29 cellular contexts compared by ENCODE assay signal in the genomic region with DNA sequence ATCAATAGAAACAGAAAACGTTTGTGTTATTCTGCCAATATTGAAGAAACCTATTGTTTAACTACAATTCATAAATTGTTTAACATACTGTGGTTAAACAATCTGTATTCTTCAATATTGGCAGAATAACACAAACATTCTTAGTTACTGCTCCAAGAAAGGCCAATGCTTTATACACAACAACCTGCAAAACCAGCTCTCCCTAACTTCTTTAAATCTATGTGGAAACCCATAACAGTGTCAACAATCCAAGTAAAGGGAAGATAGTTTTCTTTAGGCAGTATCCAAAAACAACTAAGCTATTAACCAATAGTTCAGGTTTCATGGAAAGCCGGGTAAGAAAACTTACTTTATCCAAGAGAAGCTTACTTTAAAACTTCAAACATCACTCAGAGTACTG. TPM values are rescaled to one million over a fixed set of nuclear protein-coding genes. Genes with fewer than 3 reads are reported as not detected.
"Had no signal": no experiment of that assay in that cellular context is flagged by ENCODE, and none has a peak within 500 bp of the region (broad histone marks: within the 10 kb centered on the region; RNA-seq: fewer than 3 reads in every experiment).

No MANE protein-coding gene starts in this region.

- H3K9me3 ChIP-seq: ascending aorta, esophagus muscularis mucosa, gastroesophageal sphincter, heart right ventricle had no signal

- H3K27me3 ChIP-seq: ascending aorta, foreskin keratinocyte, heart right ventricle had no signal

- H3K27ac ChIP-seq: ascending aorta, coronary artery, esophagus muscularis mucosa, foreskin keratinocyte, gastroesophageal sphincter, heart right ventricle had no signal

- H3K4me3 ChIP-seq: ascending aorta, coronary artery, esophagus muscularis mucosa, gastroesophageal sphincter, heart right ventricle had no signal

- H3K36me3 ChIP-seq: ascending aorta, esophagus muscularis mucosa, gastroesophageal sphincter, heart right ventricle had no signal

- DNase-seq: activated CD4-positive, alpha-beta memory T cell treated with anti-CD3 and anti-CD28 coated beads, Interleukin-2, amount 10 ng/mL, durations not matched to agents 7 days and 5 days; activated CD4-positive, alpha-beta T cell treated with anti-CD3 and anti-CD28 coated beads for 1 hour; activated CD4-positive, alpha-beta T cell treated with anti-CD3 and anti-CD28 coated beads for 4 hours; activated CD4-positive, alpha-beta T cell treated with anti-CD3 and anti-CD28 coated beads, Interleukin-2, amount 10 ng/mL, durations not matched to agents 7 days and 5 days; activated CD4-positive, alpha-beta T cell treated with anti-CD3 and anti-CD28 coated beads, Interleukin-2, amount 50 U/mL, for 4 hours; activated CD8-positive, alpha-beta memory T cell treated with anti-CD3 and anti-CD28 coated beads, Interleukin-2, amount 50 U/mL, for 48 hours; activated gamma-delta T cell; activated naive CD4-positive, alpha-beta T cell; activated naive CD4-positive, alpha-beta T cell treated with anti-CD3 and anti-CD28 coated beads, Interleukin-2, amount 10 ng/mL, durations not matched to agents 7 days and 5 days; activated naive CD8-positive, alpha-beta T cell treated with anti-CD3 and anti-CD28 coated beads, Interleukin-2, amount 10 ng/mL, durations not matched to agents 7 days and 5 days; activated T-cell treated with anti-CD3 and anti-CD28 coated beads for 4 hours; activated T-cell treated with anti-CD3 and anti-CD28 coated beads, Interleukin-2, amount 50 U/mL, for 24 hours; activated T-cell treated with anti-CD3 and anti-CD28 coated beads, Interleukin-2, amount 50 U/mL, for 72 hours; dermis blood vessel endothelial cell; effector CD4-positive, alpha-beta T cell; effector memory CD8-positive, alpha-beta T cell; erythroblast; foreskin keratinocyte; heart right ventricle; T-helper 2 cell had no signal

- H3K4me1 ChIP-seq: ascending aorta, esophagus muscularis mucosa, foreskin keratinocyte, gastroesophageal sphincter, heart right ventricle had no signal

- ATAC-seq: activated naive CD4-positive, alpha-beta T cell treated with anti-CD3 and anti-CD28 coated beads, Interleukin-2, amount 50 U/mL, for 72 hours; activated T-cell treated with anti-CD3 and anti-CD28 coated beads, Interleukin-2, amount 50 U/mL, for 72 hours; effector memory CD8-positive, alpha-beta T cell; foreskin keratinocyte; gastroesophageal sphincter; heart right ventricle; WTC11 had no signal

RNA-seq across cellular contexts. Expression of a gene that starts 33.5 kb away (rescaled TPM):
- total RNA-seq: activated CD4-positive, alpha-beta memory T cell treated with anti-CD3 and anti-CD28 coated beads, Interleukin-2, amount 10 ng/mL, durations not matched to agents 7 days and 5 days; activated CD4-positive, alpha-beta T cell treated with anti-CD3 and anti-CD28 coated beads, Interleukin-2, amount 10 ng/mL, durations not matched to agents 7 days and 5 days; activated naive CD4-positive, alpha-beta T cell treated with anti-CD3 and anti-CD28 coated beads, Interleukin-2, amount 50 U/mL, for 72 hours; activated naive CD8-positive, alpha-beta T cell treated with anti-CD3 and anti-CD28 coated beads, Interleukin-2, amount 10 ng/mL, durations not matched to agents 7 days and 5 days; activated T-cell treated with anti-CD3 and anti-CD28 coated beads, Interleukin-2, amount 50 U/mL, for 72 hours; bronchial epithelial cell; glomerular endothelial cell; T-helper 1 cell treated with Interleukin-12 subunit alpha and Interleukin-12 subunit beta and Interleukin-4 antibody, amounts not matched to agents 30 ng/mL and 1 ng/mL, for 36 hours had no signal
